23 cellular contexts compared by ENCODE assay signal in the genomic region with DNA sequence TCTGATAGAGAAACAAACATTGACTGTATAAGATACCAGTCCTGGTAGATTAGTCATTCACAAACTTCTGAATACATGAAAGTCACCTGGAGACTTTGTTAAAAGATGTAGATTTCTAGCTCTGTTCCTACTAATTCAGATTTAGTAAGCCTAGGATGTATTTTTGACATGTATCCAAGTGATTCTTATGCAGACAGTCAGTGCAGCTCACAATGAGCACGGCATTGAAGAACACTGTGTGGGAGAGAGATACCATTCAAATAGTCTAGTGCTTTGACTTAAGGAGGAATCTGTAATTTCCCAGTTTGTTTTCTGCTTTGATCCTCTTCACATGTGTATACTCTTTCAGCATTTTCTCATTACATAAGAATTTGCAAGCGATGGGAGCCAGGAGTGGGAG.
"Had no signal": no experiment of that assay in that cellular context is flagged by ENCODE, and none has a peak within 500 bp of the region (broad histone marks: within the 10 kb centered on the region; RNA-seq: fewer than 3 reads in every experiment).

No MANE protein-coding gene starts in this region.

- H3K36me3 ChIP-seq: SJCRH30 had no signal

- H3K27ac Mint-ChIP-seq: IgD-negative memory B cell had no signal

- H3K36me3 Mint-ChIP-seq: IgD-negative memory B cell had no signal

- H3K4me3 Mint-ChIP-seq: IgD-negative memory B cell had no signal

- H3K27me3 ChIP-seq: SJCRH30 had no signal

- H3K27ac ChIP-seq: KMS-11, SJCRH30 had no signal

- H3K4me2 ChIP-seq: KMS-11 had no signal

- H3K9ac ChIP-seq: KMS-11 had no signal

- ATAC-seq: HepG2, K562, Panc1, PC-3, Right ventricle myocardium inferior, SK-N-SH treated with all-trans-retinoic acid at 6 μM for 48 hours had no signal

- H3K4me3 ChIP-seq: K562, SJCRH30 had no signal

- DNase-seq: Kasumi-1, MM.1S, NCI-H1092 treated with DMSO at 0.1 percent for 48 hours, NCI-H1436, NCI-H187 treated with DMSO at 0.1 percent for 48 hours, NCI-H2029 treated with DMSO at 0.1 percent for 48 hours, NCI-H2107, NCI-H2227 treated with DMSO at 0.1 percent for 48 hours, NCI-H446, NCI-H510A, NCI-H524 treated with DMSO at 0.1 percent for 48 hours, NCI-H69, NCI-H774, PC-3, SHP77 treated with DMSO at 0.1 percent for 48 hours, SJCRH30 had no signal
